In the genomic region with DNA sequence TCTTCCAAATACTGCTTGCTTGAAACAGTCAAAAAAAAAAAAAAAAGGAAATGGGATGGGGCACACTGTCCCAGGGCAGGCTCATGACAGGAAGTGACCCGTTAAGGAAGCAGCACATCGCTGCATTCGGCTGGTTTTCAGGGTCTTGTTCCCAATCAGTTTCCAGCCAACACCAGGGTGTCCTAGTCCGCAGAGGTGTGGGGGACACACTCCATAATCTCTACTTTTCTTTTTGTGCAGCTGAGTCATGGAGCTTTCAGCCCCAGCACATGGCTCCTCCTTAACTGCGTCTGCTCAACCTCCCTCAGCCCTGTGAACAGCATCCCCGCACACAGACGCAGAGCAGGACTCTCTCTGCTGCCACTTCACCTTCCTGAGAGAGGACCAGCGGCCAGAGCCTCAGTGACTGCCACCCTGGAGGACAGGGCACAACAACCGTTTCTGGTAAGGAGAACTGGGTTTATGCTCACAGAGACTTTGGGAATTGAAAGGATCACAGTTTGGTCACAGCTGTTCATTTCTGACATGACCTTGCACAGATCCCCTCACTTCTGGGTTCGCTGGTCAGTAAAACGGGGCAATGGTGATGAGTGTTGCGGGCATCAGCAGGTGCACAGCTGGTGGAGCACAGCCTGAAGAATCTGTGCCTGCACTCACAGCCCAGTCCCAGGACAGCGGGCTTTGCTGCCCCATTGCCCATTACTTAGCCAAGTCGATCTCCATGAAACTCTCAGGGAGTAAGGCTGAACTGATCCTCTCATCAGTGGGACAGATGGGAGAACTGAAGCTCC, we compare ENCODE assay signal across 9 cellular contexts. TPM values are rescaled to one million over a fixed set of nuclear protein-coding genes. Genes with fewer than 3 reads are reported as not detected.
DNase-seq lines count a peak whose midpoint lies in the region; ATAC-seq and TF ChIP-seq lines count a peak whose summit lies in the region.
"Had no signal": no experiment of that assay in that cellular context is flagged by ENCODE, and none has a peak within 500 bp of the region (broad histone marks: within the 10 kb centered on the region; RNA-seq: fewer than 3 reads in every experiment).

Gene GIMAP5, plus strand, starts transcription at position 154 of the 791 bp plus-strand sequence. CDS start 3,467 bp downstream, outside the sequence.

- H3K4me3 ChIP-seq in GM12875 (ENCODE audit: low read depth, low read length) (peak within 1 kb of the TSS; percentile 76), subcutaneous abdominal adipose tissue (ENCODE audit: low read depth in 1 of 5, low read length in 5 of 5) (peak within 1 kb of the TSS; percentile 62 to 91 (median 80))

- no peak for TF ChIP-seq CTCF in GM12875 (IDR thresholded peaks at IDR 0.05; ENCODE audit: borderline replicate concordance, insufficient read depth, low read depth, low read length)

- peaks cover 54% of the 10 kb centered on the region for H3K36me3 Mint-ChIP-seq in activated CD8-positive, alpha-beta T cell treated with anti-CD3 and anti-CD28 coated beads, Interleukin-2, amount 10 ng/mL, durations not matched to agents 7 days and 5 days (ENCODE audit: low read depth)

- H3K9me3 Mint-ChIP-seq in activated CD8-positive, alpha-beta T cell treated with anti-CD3 and anti-CD28 coated beads, Interleukin-2, amount 10 ng/mL, durations not matched to agents 7 days and 5 days (ENCODE audit: insufficient read depth): no peaks in the 10 kb centered on the region

- peak within 1 kb of the TSS; percentile 89 for H3K27ac Mint-ChIP-seq in activated CD8-positive, alpha-beta T cell treated with anti-CD3 and anti-CD28 coated beads, Interleukin-2, amount 10 ng/mL, durations not matched to agents 7 days and 5 days

- H3K4me1 ChIP-seq in subcutaneous abdominal adipose tissue (ENCODE audit: control insufficient read depth in 5 of 5, insufficient read depth in 5 of 5, low read length in 5 of 5): peaks cover 0 to 35% (median 4%) of the 10 kb centered on the region in 5 donors

- H3K27me3 ChIP-seq in subcutaneous abdominal adipose tissue (ENCODE audit: control insufficient read depth in 5 of 5, insufficient read depth in 4 of 5, low read length in 5 of 5): peaks cover 0 to 4% (median 0%) of the 10 kb centered on the region in 5 donors

- H3K27ac ChIP-seq in subcutaneous abdominal adipose tissue (ENCODE audit: low read depth, low read length): peak within 1 kb of the TSS; percentile 92

- H3K4me1 Mint-ChIP-seq in activated CD8-positive, alpha-beta T cell treated with anti-CD3 and anti-CD28 coated beads, Interleukin-2, amount 10 ng/mL, durations not matched to agents 7 days and 5 days (ENCODE audit: low read depth): peaks cover 79% of the 10 kb centered on the region

- no peaks in the 10 kb centered on the region for H3K27me3 Mint-ChIP-seq in activated CD8-positive, alpha-beta T cell treated with anti-CD3 and anti-CD28 coated beads, Interleukin-2, amount 10 ng/mL, durations not matched to agents 7 days and 5 days (ENCODE audit: low read depth)

- H3K36me3 ChIP-seq in subcutaneous abdominal adipose tissue (ENCODE audit: control insufficient read depth in 5 of 5, insufficient read depth in 5 of 5, low read length in 5 of 5): peaks cover 0 to 17% (median 13%) of the 10 kb centered on the region in 5 donors

- intact Hi-C loops in left cardiac atrium (cut with DNase I): loop anchor here in 1 of 2 donors (5.0 kb wide), 1 partner anchor 105 kb away; the partner anchor contains the start of gene GIMAP6

- DNase-seq in activated CD8-positive, alpha-beta T cell treated with anti-CD3 and anti-CD28 coated beads, Interleukin-2, amount 10 ng/mL, durations not matched to agents 7 days and 5 days: peak; percentile 68
- DNase-seq in left cardiac atrium (peak; percentile 32), superior temporal gyrus (ENCODE audit: extremely low spot score) (no peak), NCI-H1105 treated with DMSO at 0.1 percent for 48 hours (lab: John Stamatoyannopoulos, UW) (no peak)
- DNase-seq in effector CD8-positive, alpha-beta T cell (lab: John Stamatoyannopoulos, UW): no peak

- CTCF ChIA-PET in activated CD8-positive, alpha-beta T cell treated with anti-CD3 and anti-CD28 coated beads, Interleukin-2, amount 10 ng/mL, durations not matched to agents 7 days and 5 days (lab: Charles Lee): interaction anchor here (1.0 to 3.0 kb wide), 9 partner anchors 10 to 288 kb away, joined by 3 to 23 read pairs (median 5); partner anchors contain the start of gene GIMAP4

- ATAC-seq in HG02938 (IDR thresholded peaks at IDR 0.05; ENCODE audit: unreplicated experiment): peak; percentile 57
- peak; percentile 78 for ATAC-seq in activated CD8-positive, alpha-beta T cell treated with anti-CD3 and anti-CD28 coated beads, Interleukin-2, amount 10 ng/mL, durations not matched to agents 7 days and 5 days
- ATAC-seq in left cardiac atrium: peak; percentile 59 to 77

- peak within 1 kb of the TSS; percentile 37 to 95 (median 72) for H3K9ac ChIP-seq in subcutaneous abdominal adipose tissue (ENCODE audit: low read length in 5 of 5)

- H3K4me3 Mint-ChIP-seq in activated CD8-positive, alpha-beta T cell treated with anti-CD3 and anti-CD28 coated beads, Interleukin-2, amount 10 ng/mL, durations not matched to agents 7 days and 5 days: peak within 1 kb of the TSS; percentile 90

- POLR2A ChIA-PET in activated CD8-positive, alpha-beta T cell treated with anti-CD3 and anti-CD28 coated beads, Interleukin-2, amount 10 ng/mL, durations not matched to agents 7 days and 5 days (lab: Charles Lee): interaction anchor here (0.6 to 4.7 kb wide), 20 partner anchors 8 to 287 kb away, joined by 3 to 43 read pairs (median 12); partner anchors contain the start of genes GIMAP1, GIMAP2, GIMAP4 and GIMAP6

- H3K9me3 ChIP-seq in subcutaneous abdominal adipose tissue (ENCODE audit: control insufficient read depth in 5 of 5, low read length in 5 of 5): peaks cover 0 to 2% (median 0%) of the 10 kb centered on the region in 5 donors

RNA-seq across cellular contexts. Expression of gene GIMAP5, which starts in this region (rescaled TPM):
- 10 to 100 TPM; 56.3 to 63.3 TPM for total RNA-seq in activated CD8-positive, alpha-beta T cell treated with anti-CD3 and anti-CD28 coated beads, Interleukin-2, amount 10 ng/mL, durations not matched to agents 7 days and 5 days
- 10 to 100 TPM; 18.6 to 25.6 TPM for total RNA-seq in left cardiac atrium
- total RNA-seq: bronchial epithelial cell had no signal

Comparison
In these comparisons a context has a peak if more than half of its experiments do, and no peak if none do; other contexts are left out.
1. DNase-seq: peak in activated CD8-positive, alpha-beta T cell treated with anti-CD3 and anti-CD28 coated beads, Interleukin-2, amount 10 ng/mL, durations not matched to agents 7 days and 5 days (single experiment) and left cardiac atrium (single experiment); none in effector CD8-positive, alpha-beta T cell (single experiment), superior temporal gyrus (single experiment) and NCI-H1105 treated with DMSO at 0.1 percent for 48 hours (single experiment).
2. Peak in every context shown above with its lines, with median percentiles within 50 percentile points of each other: ATAC-seq.